6 cellular contexts compared by ENCODE assay signal in genomic region chr18:26370037-26370436, GRCh38.
"Had no signal": no experiment of that assay in that cellular context is flagged by ENCODE, and none has a peak within 500 bp of the region (broad histone marks: within the 10 kb centered on the region; RNA-seq: fewer than 3 reads in every experiment).

No MANE protein-coding gene starts in this region.

- H3K4me3 ChIP-seq: K562 had no signal

- FAIRE-seq: HepG2, HTR-8/SVneo, K562 had no signal

- DNase-seq: IMR-90, KBM-7 had no signal

- ATAC-seq: HepG2, K562 had no signal

- H3K27ac ChIP-seq: HL-60 had no signal
